1 cellular context compared by ENCODE assay signal in the genomic region with DNA sequence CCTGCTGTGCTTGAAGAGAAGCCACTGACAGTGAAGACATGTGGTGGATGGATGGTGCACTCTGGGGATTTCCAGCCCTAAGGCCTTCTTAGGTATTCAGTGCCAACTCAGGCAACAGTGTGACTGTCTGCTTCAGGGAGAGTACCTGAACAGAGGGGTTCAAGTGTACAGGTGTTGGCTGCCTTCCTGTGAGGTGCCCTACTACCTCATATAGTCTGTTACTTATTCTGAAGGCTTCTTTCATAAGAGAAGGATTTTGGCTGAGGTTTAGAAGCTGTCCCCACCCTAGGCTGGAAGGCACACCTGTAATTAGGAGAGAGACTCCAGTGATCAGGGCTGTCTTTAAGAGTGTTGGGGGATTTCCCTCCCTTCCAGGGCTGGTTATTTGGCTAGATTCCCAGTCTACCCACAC.
TF ChIP-seq lines count a peak whose summit lies in the region.

No MANE protein-coding gene starts in this region.

TF ChIP-seq in GM12878, 131 proteins besides CTCF, POLR2A, EP300 and RAD21 (continued from another document):
- TF ChIP-seq IKZF1 (conservative IDR thresholded peaks at IDR 0.05) (peak; percentile 41; the same call in 1 of the 2 replicates), RELA (IDR thresholded peaks at IDR 0.05; ENCODE audit: borderline replicate concordance, partially characterized antibody) (peak; percentile 16)
